8 cellular contexts compared by ENCODE assay signal in genomic region chr11:75583710-75584658, GRCh38. TPM values are rescaled to one million over a fixed set of nuclear protein-coding genes. Genes with fewer than 3 reads are reported as not detected.
DNase-seq lines count a peak whose midpoint lies in the region; ATAC-seq and TF ChIP-seq lines count a peak whose summit lies in the region.

No MANE protein-coding gene starts in this region.

- H3K4me1 ChIP-seq in left ventricle myocardium inferior = peaks cover 40% of the 10 kb centered on the region
- peaks cover 1% of the 10 kb centered on the region for H3K4me1 ChIP-seq in ovary (ENCODE audit: insufficient read depth)

- peaks cover 8% of the 10 kb centered on the region for H3K27me3 Mint-ChIP-seq in activated CD8-positive, alpha-beta memory T cell treated with anti-CD3 and anti-CD28 coated beads, Interleukin-2, amount 10 ng/mL, durations not matched to agents 7 days and 5 days

- no peaks in the 10 kb centered on the region for H3K9me3 Mint-ChIP-seq in activated CD8-positive, alpha-beta memory T cell treated with anti-CD3 and anti-CD28 coated beads, Interleukin-2, amount 10 ng/mL, durations not matched to agents 7 days and 5 days (ENCODE audit: low read depth)

- ATAC-seq in activated CD8-positive, alpha-beta memory T cell treated with anti-CD3 and anti-CD28 coated beads, Interleukin-2, amount 10 ng/mL, durations not matched to agents 7 days and 5 days = no peak
- no peak for ATAC-seq in HG03280 (IDR thresholded peaks at IDR 0.05; ENCODE audit: unreplicated experiment)

- CTCF ChIA-PET in activated CD8-positive, alpha-beta memory T cell treated with anti-CD3 and anti-CD28 coated beads, Interleukin-2, amount 10 ng/mL, durations not matched to agents 7 days and 5 days (lab: Charles Lee) = interaction anchor here (0.7 to 1.3 kb wide), 4 partner anchors 8 to 140 kb away, joined by 3 to 5 read pairs (median 4); partner anchors contain the start of gene MAP6

- DNase-seq in activated CD8-positive, alpha-beta memory T cell treated with anti-CD3 and anti-CD28 coated beads, Interleukin-2, amount 10 ng/mL, durations not matched to agents 7 days and 5 days = no peak
- DNase-seq in activated CD8-positive, alpha-beta memory T cell treated with anti-CD3 and anti-CD28 coated beads, Interleukin-2, amount 50 U/mL, for 48 hours = no peak
- DNase-seq in NCI-H187 (lab: John Stamatoyannopoulos, UW) (peak; percentile 19 to 58), amygdala (lab: John Stamatoyannopoulos, UW) (peak in 52 of 56 donors; percentile 23 to 80 (median 54)), left ventricle myocardium inferior (peak; percentile 83), ovary (peak; percentile 82 to 84 (median 83)), HCEC 1CT (no peak)

- H3K4me3 Mint-ChIP-seq in activated CD8-positive, alpha-beta memory T cell treated with anti-CD3 and anti-CD28 coated beads, Interleukin-2, amount 10 ng/mL, durations not matched to agents 7 days and 5 days = peak overlapping the region; percentile 61

- H3K4me1 Mint-ChIP-seq in activated CD8-positive, alpha-beta memory T cell treated with anti-CD3 and anti-CD28 coated beads, Interleukin-2, amount 10 ng/mL, durations not matched to agents 7 days and 5 days = peaks cover 27% of the 10 kb centered on the region

- no peaks in the 10 kb centered on the region for H3K36me3 Mint-ChIP-seq in activated CD8-positive, alpha-beta memory T cell treated with anti-CD3 and anti-CD28 coated beads, Interleukin-2, amount 10 ng/mL, durations not matched to agents 7 days and 5 days

- TF ChIP-seq CTCF in left ventricle myocardium inferior (IDR thresholded peaks at IDR 0.05; ENCODE audit: borderline replicate concordance) (no peak), ovary (IDR thresholded peaks at IDR 0.05) (no peak)

- H3K9me3 ChIP-seq in left ventricle myocardium inferior (replicated peaks) = no peaks in the 10 kb centered on the region
- H3K9me3 ChIP-seq in ovary = no peaks in the 10 kb centered on the region

- 10 to 15% (median 14%) methylated on average over 37 to 42 of the region's 42 CpGs for WGBS in ovary, 3 donors

- H3K36me3 ChIP-seq in left ventricle myocardium inferior = no peaks in the 10 kb centered on the region
- no peaks in the 10 kb centered on the region for H3K36me3 ChIP-seq in ovary

- H3K4me3 ChIP-seq in left ventricle myocardium inferior (peak overlapping the region; percentile 85), ovary (peak overlapping the region; percentile 71)

- peak overlapping the region; percentile 54 for H3K27ac Mint-ChIP-seq in activated CD8-positive, alpha-beta memory T cell treated with anti-CD3 and anti-CD28 coated beads, Interleukin-2, amount 10 ng/mL, durations not matched to agents 7 days and 5 days

- TF ChIP-seq POLR2A in ovary (IDR thresholded peaks at IDR 0.05) = peak; percentile 13

- TF ChIP-seq EP300 in ovary (IDR thresholded peaks at IDR 0.05) = no peak

- intact Hi-C loops in left ventricle myocardium inferior (cut with micrococcal nuclease) = no loop called here
- intact Hi-C loops in ovary (cut with DNase I) = loop anchor here in 2 of 4 donors (5.0 kb wide), 1 partner anchor 37 kb away; no protein-coding TSS in a partner anchor

- H3K27me3 ChIP-seq in left ventricle myocardium inferior (ENCODE audit: low read depth) = no peaks in the 10 kb centered on the region
- no peaks in the 10 kb centered on the region for H3K27me3 ChIP-seq in ovary

- H3K27ac ChIP-seq in left ventricle myocardium inferior (replicated peaks) (peak overlapping the region; percentile 98), ovary (peak overlapping the region; percentile 86 to 99)

RNA-seq across cellular contexts. Expression of gene SERPINH1, which starts 21.9 kb away (rescaled TPM):
- 10 to 100 TPM in 1 of 2 experiments, 1 to 10 TPM in 1; 8.1 to 10.6 TPM for total RNA-seq in activated CD8-positive, alpha-beta memory T cell treated with anti-CD3 and anti-CD28 coated beads, Interleukin-2, amount 10 ng/mL, durations not matched to agents 7 days and 5 days
- total RNA-seq in left ventricle myocardium inferior (57.6 TPM), ovary (100 to 1,000 TPM; 122 to 289 (median 188) TPM)
- 100 to 1,000 TPM; 155 to 163 TPM for polyA plus RNA-seq in ovary

RNA-seq across cellular contexts. Expression of gene GDPD5, which starts 58.2 kb away (rescaled TPM):
- total RNA-seq in activated CD8-positive, alpha-beta memory T cell treated with anti-CD3 and anti-CD28 coated beads, Interleukin-2, amount 10 ng/mL, durations not matched to agents 7 days and 5 days = 10 to 100 TPM; 11.3 to 33.9 TPM
- 4.4 TPM for total RNA-seq in left ventricle myocardium inferior
- total RNA-seq in ovary = 10 to 100 TPM in 2 of 7 donors, 1 to 10 TPM in 5; 3.8 to 15.8 (median 8.4) TPM
- polyA plus RNA-seq in ovary = 1 to 10 TPM; 5.5 to 6.3 TPM

Comparison
In these comparisons a context has a peak if more than half of its experiments do, and no peak if none do; other contexts are left out.
1. DNase-seq: peak in NCI-H187 (2 of 2), amygdala (52 of 56), left ventricle myocardium inferior (single experiment) and ovary (5 of 5); none in activated CD8-positive, alpha-beta memory T cell treated with anti-CD3 and anti-CD28 coated beads, Interleukin-2, amount 10 ng/mL, durations not matched to agents 7 days and 5 days (single experiment), activated CD8-positive, alpha-beta memory T cell treated with anti-CD3 and anti-CD28 coated beads, Interleukin-2, amount 50 U/mL, for 48 hours (single experiment) and HCEC 1CT (single experiment).